21 cellular contexts compared by ENCODE assay signal in genomic region chr4:54554339-54554990, GRCh38.
DNase-seq lines count a peak whose midpoint lies in the region; ATAC-seq and TF ChIP-seq lines count a peak whose summit lies in the region.
"Had no signal": no experiment of that assay in that cellular context is flagged by ENCODE, and none has a peak within 500 bp of the region (broad histone marks: within the 10 kb centered on the region; RNA-seq: fewer than 3 reads in every experiment).

No MANE protein-coding gene starts in this region.

- TF ChIP-seq EP300 in esophagus muscularis mucosa (IDR thresholded peaks at IDR 0.05) = no peak

- H4K20me1 ChIP-seq in PC-3 (ENCODE audit: low read length) = no peaks in the 10 kb centered on the region

- intact Hi-C loops in PC-3 (cut with micrococcal nuclease) (no loop called here), esophagus muscularis mucosa (cut with DNase I) (no loop called here), testis (cut with DNase I; ENCODE audit: low total_unique reads) (no loop called here), esophagus squamous epithelium (cut with DNase I) (no loop called here)

- H3K27me3 ChIP-seq in PC-3 (ENCODE audit: low read length) (peaks cover 42% of the 10 kb centered on the region), esophagus muscularis mucosa (no peaks in the 10 kb centered on the region), testis (no peaks in the 10 kb centered on the region), esophagus squamous epithelium (no peaks in the 10 kb centered on the region)
- H3K27me3 ChIP-seq: BE2C had no signal

- no peaks in the 10 kb centered on the region for H3K4me1 ChIP-seq in PC-3 (ENCODE audit: insufficient read depth, low read length)
- H3K4me1 ChIP-seq in esophagus muscularis mucosa = no peaks in the 10 kb centered on the region
- no peaks in the 10 kb centered on the region for H3K4me1 ChIP-seq in testis
- H3K4me1 ChIP-seq in esophagus squamous epithelium = no peaks in the 10 kb centered on the region
- H3K4me1 ChIP-seq: BE2C had no signal

- 72% methylated on average over 9 of the region's 9 CpGs for WGBS in esophagus muscularis mucosa
- WGBS in testis, 2 donors = 52 to 56% methylated on average over 9 of the region's 9 CpGs
- WGBS in esophagus squamous epithelium, 2 donors = 82 to 83% methylated on average over 7 to 9 of the region's 9 CpGs

- H3K9ac ChIP-seq in PC-3 (ENCODE audit: low read length) = no peak overlapping the region

- H3K9me3 ChIP-seq in PC-3 (ENCODE audit: low read length) = no peaks in the 10 kb centered on the region
- no peaks in the 10 kb centered on the region for H3K9me3 ChIP-seq in esophagus muscularis mucosa
- no peaks in the 10 kb centered on the region for H3K9me3 ChIP-seq in testis
- no peaks in the 10 kb centered on the region for H3K9me3 ChIP-seq in esophagus squamous epithelium
- H3K9me3 ChIP-seq: BE2C had no signal

- POLR2A ChIA-PET in PC-3 (lab: Charles Lee; ENCODE audit: unreplicated experiment) = no interaction called here

- no peaks in the 10 kb centered on the region for H3F3A ChIP-seq in PC-3 (ENCODE audit: low read length, unreplicated experiment)

- no peak overlapping the region for H2AFZ ChIP-seq in PC-3 (ENCODE audit: low read length)
- H2AFZ ChIP-seq: GM23338 had no signal

- CTCF ChIA-PET in PC-3 (lab: Charles Lee) = no interaction called here

- no TSS peak for BruUV-seq in PC-3 (replicated peaks; lab: Mats Ljungman, UMichigan)

- no peak overlapping the region for H3K4me2 ChIP-seq in PC-3 (ENCODE audit: low read length)
- H3K4me2 ChIP-seq: GM23338 had no signal

- TF ChIP-seq POLR2A in esophagus muscularis mucosa (IDR thresholded peaks at IDR 0.05; ENCODE audit: low read depth) (no peak), testis (IDR thresholded peaks at IDR 0.05) (no peak), esophagus squamous epithelium (IDR thresholded peaks at IDR 0.05) (no peak)

- no peak for ATAC-seq in PC-3
- ATAC-seq in GM19463 (IDR thresholded peaks at IDR 0.05; ENCODE audit: unreplicated experiment) = no peak
- ATAC-seq: GM23338, Panc1 had no signal

- H3K36me3 ChIP-seq in PC-3 (ENCODE audit: low read depth, low read length) = no peaks in the 10 kb centered on the region
- no peaks in the 10 kb centered on the region for H3K36me3 ChIP-seq in esophagus muscularis mucosa
- no peaks in the 10 kb centered on the region for H3K36me3 ChIP-seq in testis (ENCODE audit: low read depth, missing control alignments)
- no peaks in the 10 kb centered on the region for H3K36me3 ChIP-seq in esophagus squamous epithelium
- H3K36me3 ChIP-seq: BE2C had no signal

- H3K4me3 ChIP-seq in PC-3 (ENCODE audit: low read length) = no peak overlapping the region
- no peak overlapping the region for H3K4me3 ChIP-seq in esophagus muscularis mucosa
- H3K4me3 ChIP-seq in testis = no peak overlapping the region
- no peak overlapping the region for H3K4me3 ChIP-seq in esophagus squamous epithelium
- H3K4me3 ChIP-seq: GM23338, SK-N-MC had no signal

- H3K27ac ChIP-seq in PC-3 (ENCODE audit: low read length) (no peak overlapping the region), esophagus muscularis mucosa (replicated peaks in 1 of 4) (no peak overlapping the region), testis (no peak overlapping the region), esophagus squamous epithelium (no peak overlapping the region)
- H3K27ac ChIP-seq: RWPE1, SK-N-MC had no signal

- no peaks in the 10 kb centered on the region for H3K9me2 ChIP-seq in PC-3 (replicated peaks; ENCODE audit: low read length)

- DNase-seq in COLO829 (ENCODE audit: low spot score) = peak; percentile 78
- DNase-seq in PC-3 = peak; percentile 48
- peak; percentile 45 for DNase-seq in esophagus muscularis mucosa (ENCODE audit: extremely low spot score)
- DNase-seq in testis = peak; percentile 29
- DNase-seq in DMS79 treated with DMSO at 0.1 percent for 48 hours (lab: John Stamatoyannopoulos, UW) = no peak
- DNase-seq in esophagus squamous epithelium (lab: John Stamatoyannopoulos, UW) = no peak
- DNase-seq: BE2C; Calu3; CD8-positive, alpha-beta memory T cell; H9; KG1; MM.1S; NCI-H2029; NCI-H446; NCI-H526; SIG-M5 had no signal

- TF ChIP-seq CTCF in PC-3 (conservative IDR thresholded peaks at IDR 0.05; ENCODE audit: low read depth, low read length) (no peak), esophagus muscularis mucosa (IDR thresholded peaks at IDR 0.05) (no peak), testis (IDR thresholded peaks at IDR 0.05) (no peak), esophagus squamous epithelium (IDR thresholded peaks at IDR 0.05) (no peak)

- no peaks in the 10 kb centered on the region for H3K79me2 ChIP-seq in PC-3 (ENCODE audit: low read length)

Comparison
In these comparisons a context has a peak if more than half of its experiments do, and no peak if none do; other contexts are left out.
1. DNase-seq: peak in COLO829 (single experiment), PC-3 (single experiment), esophagus muscularis mucosa (single experiment) and testis (single experiment); none in DMS79 treated with DMSO at 0.1 percent for 48 hours (single experiment) and esophagus squamous epithelium (single experiment).